ENCODE assay signal across 21 cellular contexts in the genomic region with DNA sequence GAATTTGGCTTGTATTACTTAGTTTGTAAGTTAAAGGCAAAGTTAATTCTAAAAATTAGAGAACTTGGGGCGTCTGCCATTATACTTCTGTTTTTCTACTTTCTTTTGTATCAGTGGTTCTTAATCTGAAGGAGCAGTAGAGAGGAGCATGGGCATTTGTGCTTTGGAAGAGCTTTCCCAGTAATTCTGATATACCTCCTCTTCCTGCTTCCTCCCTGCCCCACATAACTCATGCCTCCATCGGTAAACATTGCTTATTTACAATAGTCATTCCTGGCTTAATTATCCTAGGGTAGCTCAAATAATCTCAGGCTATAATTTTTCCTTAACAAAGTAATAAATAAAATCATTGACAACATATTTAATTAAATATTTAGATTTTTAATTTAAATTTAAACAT.
"Had no signal": no experiment of that assay in that cellular context is flagged by ENCODE, and none has a peak within 500 bp of the region (broad histone marks: within the 10 kb centered on the region; RNA-seq: fewer than 3 reads in every experiment).

No MANE protein-coding gene starts in this region.

- H3K27me3 Mint-ChIP-seq: activated naive CD8-positive, alpha-beta T cell had no signal

- H3K27ac Mint-ChIP-seq: activated CD4-positive, alpha-beta T cell treated with anti-CD3 and anti-CD28 coated beads, Interleukin-2, amount 10 ng/mL, durations not matched to agents 24 days and 14 days; activated naive CD8-positive, alpha-beta T cell; brain; stimulated activated naive CD8-positive, alpha-beta T cell treated with anti-CD3 and anti-CD28 coated beads, Interleukin-15, Interleukin-2, amounts not matched to agents 100 ng/mL and 50 ng/mL, for 24 hours had no signal

- ATAC-seq: natural killer cell treated with Interleukin-12 subunit alpha and Interleukin-12 subunit beta and Interleukin-15 and Interleukin-18, amount 100 ng/mL, for 72 hours; right cardiac atrium had no signal

- DNase-seq: activated CD4-positive, alpha-beta T cell treated with anti-CD3 and anti-CD28 coated beads, Interleukin-2, amount 10 ng/mL, durations not matched to agents 24 days and 14 days; activated CD4-positive, CD25-positive, alpha-beta regulatory T cell; activated CD8-positive, alpha-beta memory T cell treated with anti-CD3 and anti-CD28 coated beads, Interleukin-2, amount 50 U/mL, for 48 hours; activated gamma-delta T cell treated with Interleukin-2 at 50 U/mL for 16 hours; amniotic stem cell; cortex of kidney; effector CD8-positive, alpha-beta T cell; foreskin fibroblast; hippocampal formation; mesendoderm; right cardiac atrium; small intestine; stimulated activated CD4-positive, alpha-beta T cell treated with anti-CD3 and anti-CD28 coated beads, Interleukin-4, amount 100 ng/mL, for 4 hours; stimulated activated CD8-positive, alpha-beta memory T cell treated with anti-CD3 and anti-CD28 coated beads, Interleukin-4, amount 100 ng/mL, for 48 hours; trophoblast cell had no signal

- H3K4me3 Mint-ChIP-seq: activated CD4-positive, alpha-beta T cell treated with anti-CD3 and anti-CD28 coated beads, Interleukin-2, amount 10 ng/mL, durations not matched to agents 24 days and 14 days; activated naive CD8-positive, alpha-beta T cell; brain; central memory CD8-positive, alpha-beta T cell; natural killer cell treated with Interleukin-12 subunit alpha and Interleukin-12 subunit beta and Interleukin-15 and Interleukin-18, amount 100 ng/mL, for 72 hours; stimulated activated naive CD8-positive, alpha-beta T cell treated with anti-CD3 and anti-CD28 coated beads, Interleukin-15, Interleukin-2, amounts not matched to agents 100 ng/mL and 50 ng/mL, for 24 hours had no signal

- H3K4me1 Mint-ChIP-seq: activated CD4-positive, alpha-beta T cell treated with anti-CD3 and anti-CD28 coated beads, Interleukin-2, amount 10 ng/mL, durations not matched to agents 24 days and 14 days; brain; central memory CD8-positive, alpha-beta T cell had no signal

- FAIRE-seq: keratinocyte, small intestine had no signal

- H3K9me3 Mint-ChIP-seq: brain; central memory CD8-positive, alpha-beta T cell; natural killer cell treated with Interleukin-12 subunit alpha and Interleukin-12 subunit beta and Interleukin-15 and Interleukin-18, amount 100 ng/mL, for 72 hours had no signal

- H3K36me3 Mint-ChIP-seq: brain had no signal
